ENCODE assay signal across 12 cellular contexts in the genomic region with DNA sequence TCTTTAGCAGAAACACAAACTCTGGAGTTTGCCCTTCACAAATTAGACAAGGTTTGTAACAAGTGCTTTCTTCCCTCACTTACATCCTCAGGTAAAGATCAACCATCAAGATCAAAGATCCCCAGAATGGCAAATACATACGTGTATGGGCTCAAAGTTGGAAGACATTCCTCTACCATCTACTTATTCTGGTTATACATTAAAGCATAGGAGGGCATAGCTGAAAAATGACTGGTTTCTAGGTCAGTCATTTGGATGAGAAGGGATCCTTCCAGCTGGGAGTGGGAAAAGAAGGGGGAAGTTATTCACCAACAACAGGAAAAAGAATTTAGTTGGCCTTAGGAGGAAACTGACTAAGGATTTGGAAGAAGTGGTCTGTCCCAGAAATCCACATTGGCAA. TPM values are rescaled to one million over a fixed set of nuclear protein-coding genes. Genes with fewer than 3 reads are reported as not detected.
A peak's percentile ranks its signal among the peaks of the same experiment; 100 is the strongest.
DNase-seq lines count a peak whose midpoint lies in the region; ATAC-seq and TF ChIP-seq lines count a peak whose summit lies in the region.
"Had no signal": no experiment of that assay in that cellular context is flagged by ENCODE, and none has a peak within 500 bp of the region (broad histone marks: within the 10 kb centered on the region; RNA-seq: fewer than 3 reads in every experiment).

No MANE protein-coding gene starts in this region.

- H2AFZ ChIP-seq in osteoblast (ENCODE audit: low read length) = no peak overlapping the region

- no peaks in the 10 kb centered on the region for H3K9me3 ChIP-seq in left ventricle myocardium inferior (replicated peaks)
- H3K9me3 ChIP-seq in osteoblast (ENCODE audit: low read depth, low read length) = no peaks in the 10 kb centered on the region
- H3K9me3 ChIP-seq in uterus = no peaks in the 10 kb centered on the region

- CTCF ChIA-PET in WTC11 (lab: Charles Lee) = no interaction called here
- CTCF ChIA-PET in activated CD4-positive, alpha-beta T cell treated with anti-CD3 and anti-CD28 coated beads for 36 hours (lab: Charles Lee) = interaction anchor here (2.8 kb wide), 1 partner anchor 47 kb away, joined by 22 read pairs; no protein-coding TSS in a partner anchor

- peaks cover 53% of the 10 kb centered on the region for H3K4me1 Mint-ChIP-seq in WTC11
- H3K4me1 Mint-ChIP-seq in activated CD4-positive, alpha-beta T cell treated with anti-CD3 and anti-CD28 coated beads for 36 hours = no peaks in the 10 kb centered on the region

- no peak overlapping the region for H3K27ac Mint-ChIP-seq in WTC11
- no peak overlapping the region for H3K27ac Mint-ChIP-seq in activated CD4-positive, alpha-beta T cell treated with anti-CD3 and anti-CD28 coated beads for 36 hours
- H3K27ac Mint-ChIP-seq: activated B cell treated with CpG ODN at 0.5 μM for 24 hours; stimulated activated memory B cell treated with anti-CD40 and anti-IgM and Interleukin-4, amounts not matched to agents 10 μg/mL and 1 μg/mL and 100 μg/mL, for 72 hours had no signal

- H3K36me3 ChIP-seq in left ventricle myocardium inferior = no peaks in the 10 kb centered on the region
- peaks cover 15% of the 10 kb centered on the region for H3K36me3 ChIP-seq in osteoblast (ENCODE audit: insufficient read depth, low read length)
- no peaks in the 10 kb centered on the region for H3K36me3 ChIP-seq in uterus

- H3K4me3 ChIP-seq in left ventricle myocardium inferior = peak overlapping the region; percentile 73
- peak overlapping the region; percentile 95 for H3K4me3 ChIP-seq in fibroblast of mammary gland (ENCODE audit: control insufficient read depth, low read depth, low read length)
- H3K4me3 ChIP-seq in osteoblast (ENCODE audit: insufficient read depth, low read length) = peak overlapping the region; percentile 91
- no peak overlapping the region for H3K4me3 ChIP-seq in uterus

- H3K27me3 ChIP-seq in left ventricle myocardium inferior (ENCODE audit: low read depth) (peaks cover 21% of the 10 kb centered on the region), osteoblast (ENCODE audit: insufficient read depth, low read length) (no peaks in the 10 kb centered on the region), uterus (no peaks in the 10 kb centered on the region)

- H3K9me3 Mint-ChIP-seq in WTC11 = no peaks in the 10 kb centered on the region
- no peaks in the 10 kb centered on the region for H3K9me3 Mint-ChIP-seq in activated CD4-positive, alpha-beta T cell treated with anti-CD3 and anti-CD28 coated beads for 36 hours (ENCODE audit: low read depth)
- H3K9me3 Mint-ChIP-seq: activated B cell treated with CpG ODN at 0.5 μM for 24 hours; stimulated activated memory B cell treated with anti-CD40 and anti-IgM and Interleukin-4, amounts not matched to agents 10 μg/mL and 1 μg/mL and 100 μg/mL, for 72 hours had no signal

- H3K4me1 ChIP-seq in left ventricle myocardium inferior (peaks cover 82% of the 10 kb centered on the region), osteoblast (ENCODE audit: insufficient read depth, low read length) (peaks cover 70% of the 10 kb centered on the region), uterus (no peaks in the 10 kb centered on the region)

- ATAC-seq in WTC11 = no peak
- no peak for ATAC-seq in activated CD4-positive, alpha-beta T cell treated with anti-CD3 and anti-CD28 coated beads for 36 hours
- ATAC-seq: stimulated activated memory B cell treated with anti-CD40 and anti-IgM and Interleukin-4, amounts not matched to agents 10 μg/mL and 1 μg/mL and 100 μg/mL, for 72 hours had no signal

- H4K20me1 ChIP-seq in osteoblast (ENCODE audit: insufficient read depth, low read length) = peaks cover 45% of the 10 kb centered on the region

- H3K36me3 Mint-ChIP-seq in WTC11 = no peaks in the 10 kb centered on the region
- no peaks in the 10 kb centered on the region for H3K36me3 Mint-ChIP-seq in activated CD4-positive, alpha-beta T cell treated with anti-CD3 and anti-CD28 coated beads for 36 hours (ENCODE audit: low read depth)
- H3K36me3 Mint-ChIP-seq: stimulated activated memory B cell treated with anti-CD40 and anti-IgM and Interleukin-4, amounts not matched to agents 10 μg/mL and 1 μg/mL and 100 μg/mL, for 72 hours had no signal

- DNase-seq in left ventricle myocardium inferior (no peak), cardiac septum (ENCODE audit: low spot score) (no peak), fibroblast of mammary gland (ENCODE audit: low read depth) (no peak), osteoblast (ENCODE audit: insufficient read length, low spot score, missing footprints) (no peak), uterus (no peak), WTC11 (ENCODE audit: low spot score) (no peak), NCI-H524 treated with DMSO at 0.1 percent for 48 hours (lab: John Stamatoyannopoulos, UW) (no peak)
- DNase-seq in activated CD4-positive, alpha-beta T cell treated with anti-CD3 and anti-CD28 coated beads for 36 hours = no peak
- DNase-seq: ACHN, activated B cell treated with CpG ODN at 0.5 μM for 24 hours had no signal

- peaks cover 77% of the 10 kb centered on the region for H3K79me2 ChIP-seq in osteoblast (ENCODE audit: insufficient read depth, low read length)

- intact Hi-C loops in left ventricle myocardium inferior (cut with micrococcal nuclease) (loop anchor here (10.0 kb wide), 1 partner anchor 122 kb away; no protein-coding TSS in a partner anchor), cardiac septum (cut with DNase I) (loop anchor here (2.0 kb wide), 1 partner anchor 104 kb away; no protein-coding TSS in a partner anchor), uterus (cut with DNase I; ENCODE audit: low total_unique reads) (no loop called here)
- intact Hi-C loops in activated CD4-positive, alpha-beta T cell treated with anti-CD3 and anti-CD28 coated beads for 36 hours (cut with DNase I, micrococcal nuclease) = no loop called here

- H3K27me3 Mint-ChIP-seq in WTC11 (ENCODE audit: low read depth) = peaks cover 5% of the 10 kb centered on the region; the same call in 1 of the 2 replicates
- peaks cover 34% of the 10 kb centered on the region for H3K27me3 Mint-ChIP-seq in activated CD4-positive, alpha-beta T cell treated with anti-CD3 and anti-CD28 coated beads for 36 hours

- no peak overlapping the region for H3K4me3 Mint-ChIP-seq in WTC11
- H3K4me3 Mint-ChIP-seq in activated CD4-positive, alpha-beta T cell treated with anti-CD3 and anti-CD28 coated beads for 36 hours = no peak overlapping the region
- H3K4me3 Mint-ChIP-seq: activated B cell treated with CpG ODN at 0.5 μM for 24 hours; stimulated activated memory B cell treated with anti-CD40 and anti-IgM and Interleukin-4, amounts not matched to agents 10 μg/mL and 1 μg/mL and 100 μg/mL, for 72 hours had no signal

- H3K27ac ChIP-seq in left ventricle myocardium inferior (replicated peaks) = peak overlapping the region; percentile 90
- peak overlapping the region; percentile 96 for H3K27ac ChIP-seq in osteoblast (ENCODE audit: low read depth, low read length)
- H3K27ac ChIP-seq in uterus = peak overlapping the region; percentile 84 to 95

- TF ChIP-seq CTCF in left ventricle myocardium inferior (IDR thresholded peaks at IDR 0.05; ENCODE audit: borderline replicate concordance) (no peak), fibroblast of mammary gland (conservative IDR thresholded peaks at IDR 0.05; ENCODE audit: control insufficient read depth, insufficient read depth, low read depth, low read length) (no peak), osteoblast (IDR thresholded peaks at IDR 0.05; ENCODE audit: extremely low read depth, low read depth, low read length) (no peak), uterus (IDR thresholded peaks at IDR 0.05) (no peak), WTC11 (IDR thresholded peaks at IDR 0.05) (no peak)

- peak overlapping the region; percentile 96 for H3K4me2 ChIP-seq in osteoblast (ENCODE audit: insufficient read depth, low read length)

- no peak for TF ChIP-seq POLR2A in uterus (IDR thresholded peaks at IDR 0.05)

- POLR2A ChIA-PET in WTC11 (lab: Charles Lee) = no interaction called here
- POLR2A ChIA-PET in activated CD4-positive, alpha-beta T cell treated with anti-CD3 and anti-CD28 coated beads for 36 hours (lab: Charles Lee) = no interaction called here

TF ChIP-seq in WTC11, 78 proteins besides CTCF, POLR2A, EP300 and RAD21:
- TF ChIP-seq, protein P1, sequence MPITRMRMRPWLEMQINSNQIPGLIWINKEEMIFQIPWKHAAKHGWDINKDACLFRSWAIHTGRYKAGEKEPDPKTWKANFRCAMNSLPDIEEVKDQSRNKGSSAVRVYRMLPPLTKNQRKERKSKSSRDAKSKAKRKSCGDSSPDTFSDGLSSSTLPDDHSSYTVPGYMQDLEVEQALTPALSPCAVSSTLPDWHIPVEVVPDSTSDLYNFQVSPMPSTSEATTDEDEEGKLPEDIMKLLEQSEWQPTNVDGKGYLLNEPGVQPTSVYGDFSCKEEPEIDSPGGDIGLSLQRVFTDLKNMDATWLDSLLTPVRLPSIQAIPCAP (CRISPR knock-in tag; IDR thresholded peaks at IDR 0.05) = no peak
- TF ChIP-seq, protein P2, sequence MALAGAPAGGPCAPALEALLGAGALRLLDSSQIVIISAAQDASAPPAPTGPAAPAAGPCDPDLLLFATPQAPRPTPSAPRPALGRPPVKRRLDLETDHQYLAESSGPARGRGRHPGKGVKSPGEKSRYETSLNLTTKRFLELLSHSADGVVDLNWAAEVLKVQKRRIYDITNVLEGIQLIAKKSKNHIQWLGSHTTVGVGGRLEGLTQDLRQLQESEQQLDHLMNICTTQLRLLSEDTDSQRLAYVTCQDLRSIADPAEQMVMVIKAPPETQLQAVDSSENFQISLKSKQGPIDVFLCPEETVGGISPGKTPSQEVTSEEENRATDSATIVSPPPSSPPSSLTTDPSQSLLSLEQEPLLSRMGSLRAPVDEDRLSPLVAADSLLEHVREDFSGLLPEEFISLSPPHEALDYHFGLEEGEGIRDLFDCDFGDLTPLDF (CRISPR knock-in tag; IDR thresholded peaks at IDR 0.05) = no peak
- TF ChIP-seq ESRRA (CRISPR knock-in tag; IDR thresholded peaks at IDR 0.05; ENCODE audit: borderline replicate concordance) (no peak), JUN (CRISPR knock-in tag; IDR thresholded peaks at IDR 0.05) (no peak)

RNA-seq across cellular contexts. Expression of gene DAB2, which starts 1.9 kb away (rescaled TPM):
- total RNA-seq in left ventricle myocardium inferior = 28.5 TPM
- 28.7 TPM for total RNA-seq in cardiac septum
- total RNA-seq in osteoblast = 277 and 296 TPM in 2 replicates
- total RNA-seq in uterus = 10 to 100 TPM; 23.1 to 80.1 (median 56.7) TPM
- 3.8 to 7.2 TPM (median 3.9 TPM) in 3 replicates for total RNA-seq in WTC11 (2021)
- total RNA-seq in activated CD4-positive, alpha-beta T cell treated with anti-CD3 and anti-CD28 coated beads for 36 hours = under 1 TPM; 0.05 to 0.26 TPM
- total RNA-seq: activated B cell treated with CpG ODN at 0.5 μM for 24 hours had no signal

RNA-seq across cellular contexts. Expression of gene C9, which starts 58.6 kb away (rescaled TPM):
- not detected for total RNA-seq in left ventricle myocardium inferior
- not detected for total RNA-seq in cardiac septum
- total RNA-seq in osteoblast = 0.36 TPM in 1 of 2 replicates, not detected in the other
- total RNA-seq in uterus = not detected
- total RNA-seq in WTC11 (2021) = 0.07 to 0.25 TPM (median 0.21 TPM) in 3 replicates
- total RNA-seq in activated CD4-positive, alpha-beta T cell treated with anti-CD3 and anti-CD28 coated beads for 36 hours = not detected
- total RNA-seq: activated B cell treated with CpG ODN at 0.5 μM for 24 hours, RPMI7951 had no signal

Comparison
In these comparisons a context has a peak if more than half of its experiments do, and no peak if none do; other contexts are left out.
1. H3K4me3 ChIP-seq: peak in left ventricle myocardium inferior (single experiment), fibroblast of mammary gland (single experiment) and osteoblast (single experiment); none in uterus (0 of 2).
2. intact Hi-C loops: an anchor here in left ventricle myocardium inferior (10.0 kb wide) and cardiac septum (2.0 kb wide); none called in uterus and activated CD4-positive, alpha-beta T cell treated with anti-CD3 and anti-CD28 coated beads for 36 hours.
3. Peak in every context shown above with its lines, with median percentiles within 50 percentile points of each other: H3K27ac ChIP-seq.